In the genomic region with DNA sequence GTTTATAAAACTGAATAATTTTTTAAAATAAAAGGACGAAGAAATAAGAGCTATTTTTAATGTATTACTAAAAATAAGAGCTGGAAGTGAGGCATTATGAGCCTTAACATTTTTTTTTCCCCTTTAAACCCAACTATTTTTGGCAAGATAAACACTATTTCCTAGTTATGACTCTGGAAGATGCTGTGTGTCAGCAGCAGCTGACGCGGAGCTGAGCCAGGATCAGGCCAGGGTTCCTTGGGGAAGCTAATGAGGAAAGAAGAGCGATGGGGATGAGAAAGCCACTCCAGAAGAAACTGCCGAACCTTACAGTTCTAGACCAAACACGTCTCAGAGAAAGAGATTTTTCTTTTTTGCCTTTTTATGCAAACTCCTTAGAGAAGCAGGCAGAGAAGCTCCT, we compare ENCODE assay signal across 17 cellular contexts.
DNase-seq lines count a peak whose midpoint lies in the region; ATAC-seq, FAIRE-seq and TF ChIP-seq lines count a peak whose summit lies in the region.
"Had no signal": no experiment of that assay in that cellular context is flagged by ENCODE, and none has a peak within 500 bp of the region (broad histone marks: within the 10 kb centered on the region; RNA-seq: fewer than 3 reads in every experiment).

No MANE protein-coding gene starts in this region.

- peaks cover 3 to 59% (median 50%) of the 10 kb centered on the region in 4 donors for H3K4me1 ChIP-seq in liver (ENCODE audit: control insufficient read depth in 4 of 4, insufficient read depth in 4 of 4, low read length in 3 of 4)
- H3K4me1 ChIP-seq in small intestine (ENCODE audit: control insufficient read depth in 2 of 2, insufficient read depth in 1 of 2, low read depth in 1 of 2, low read length in 1 of 2): peaks cover 0 to 2% of the 10 kb centered on the region in 2 donors

- no peaks in the 10 kb centered on the region for H3K36me3 ChIP-seq in liver (ENCODE audit: control insufficient read depth in 4 of 4, insufficient read depth in 3 of 4, low read depth in 1 of 4, low read length in 3 of 4)
- H3K36me3 ChIP-seq in small intestine (ENCODE audit: control insufficient read depth in 2 of 2, insufficient read depth in 2 of 2, low read length in 2 of 2): peaks cover 0 to 2% of the 10 kb centered on the region in 2 donors

- TF ChIP-seq RAD21 in liver (IDR thresholded peaks at IDR 0.05): no peak

- TF ChIP-seq CTCF in liver (IDR thresholded peaks at IDR 0.05; ENCODE audit: low read depth, low read length, missing input control): no peak

- WGBS in liver: 76% methylated on average over 6 of the region's 6 CpGs
- WGBS in small intestine, 3 donors: 70 to 93% (median 85%) methylated on average over 6 of the region's 6 CpGs

- H3K27me3 ChIP-seq in liver (ENCODE audit: control insufficient read depth in 4 of 4, insufficient read depth in 4 of 4, low read length in 3 of 4) (no peaks in the 10 kb centered on the region), small intestine (ENCODE audit: control insufficient read depth in 2 of 2, insufficient read depth in 2 of 2, low read length in 2 of 2) (no peaks in the 10 kb centered on the region)

- ATAC-seq in SK-N-SH treated with all-trans-retinoic acid at 6 μM for 48 hours (no peak), HG02938 (IDR thresholded peaks at IDR 0.05; ENCODE audit: unreplicated experiment) (no peak)
- ATAC-seq: A549; activated CD4-positive, CD25-positive, alpha-beta regulatory T cell treated with anti-CD3 and anti-CD28 coated beads, Interleukin-2, amount 50 U/mL, for 24 hours; stimulated activated naive B cell treated with anti-CD40 and anti-IgM and Interleukin-4, amounts not matched to agents 10 μg/mL and 1 μg/mL and 100 μg/mL, for 72 hours had no signal

- DNase-seq in AG20443 (ENCODE audit: low spot score): peak; percentile 28
- DNase-seq in fibroblast of gingiva (ENCODE audit: low read depth): peak; percentile 21
- DNase-seq in small intestine: no peak
- no peak for DNase-seq in iPS-NIHi7 (ENCODE audit: extremely low spot score)
- DNase-seq in KBM-7: no peak
- DNase-seq: CD4-positive, alpha-beta T cell; H7; naive B cell; NCI-H1105; NK-92 treated with Interleukin-12 subunit alpha and Interleukin-12 subunit beta, amount 100 ng/mL, for 24 hours; stimulated activated naive B cell treated with anti-CD40 and anti-IgM and Interleukin-4, amounts not matched to agents 10 μg/mL and 1 μg/mL and 100 μg/mL, for 72 hours; T-helper 2 cell had no signal

- in situ Hi-C loops in KBM-7 (cut with MboI; ENCODE audit: low pct_unique_long_range_greater_than_20kb, low sequenced_read_pairs): no loop called here

- H3K27ac ChIP-seq in liver (ENCODE audit: low read depth in 1 of 2, low read length in 2 of 2) (peak overlapping the region; percentile 36 to 46), small intestine (ENCODE audit: low read depth in 1 of 2, low read length in 1 of 2) (peak overlapping the region; percentile 16 to 24)
- H3K27ac ChIP-seq: A549 had no signal

- no peaks in the 10 kb centered on the region for H3K9me3 ChIP-seq in liver (ENCODE audit: control insufficient read depth in 4 of 4, low read length in 3 of 4)
- no peaks in the 10 kb centered on the region for H3K9me3 ChIP-seq in small intestine (ENCODE audit: control insufficient read depth, low read depth)
- H3K9me3 ChIP-seq: A549 had no signal

- H3K9ac ChIP-seq in liver (ENCODE audit: low read depth in 1 of 2, low read length in 2 of 2): peak overlapping the region in 1 of 2 donors; percentile 19

- no peak overlapping the region for H3K4me3 ChIP-seq in liver (ENCODE audit: low read depth in 1 of 3, low read length in 3 of 3)
- H3K4me3 ChIP-seq in small intestine (ENCODE audit: low read depth in 1 of 2, low read length in 2 of 2): no peak overlapping the region
- H3K4me3 ChIP-seq: A549 had no signal

- no peak for FAIRE-seq in small intestine (lab: Jason Lieb, UNC)
- FAIRE-seq: A549 had no signal

TF ChIP-seq in liver, 16 proteins besides CTCF, POLR2A, EP300 and RAD21:
- TF ChIP-seq HNF4G (IDR thresholded peaks at IDR 0.05) (no peak), HNF4A (conservative IDR thresholded peaks at IDR 0.05) (no peak), MAX (IDR thresholded peaks at IDR 0.05) (no peak)
- TF ChIP-seq, protein P1, sequence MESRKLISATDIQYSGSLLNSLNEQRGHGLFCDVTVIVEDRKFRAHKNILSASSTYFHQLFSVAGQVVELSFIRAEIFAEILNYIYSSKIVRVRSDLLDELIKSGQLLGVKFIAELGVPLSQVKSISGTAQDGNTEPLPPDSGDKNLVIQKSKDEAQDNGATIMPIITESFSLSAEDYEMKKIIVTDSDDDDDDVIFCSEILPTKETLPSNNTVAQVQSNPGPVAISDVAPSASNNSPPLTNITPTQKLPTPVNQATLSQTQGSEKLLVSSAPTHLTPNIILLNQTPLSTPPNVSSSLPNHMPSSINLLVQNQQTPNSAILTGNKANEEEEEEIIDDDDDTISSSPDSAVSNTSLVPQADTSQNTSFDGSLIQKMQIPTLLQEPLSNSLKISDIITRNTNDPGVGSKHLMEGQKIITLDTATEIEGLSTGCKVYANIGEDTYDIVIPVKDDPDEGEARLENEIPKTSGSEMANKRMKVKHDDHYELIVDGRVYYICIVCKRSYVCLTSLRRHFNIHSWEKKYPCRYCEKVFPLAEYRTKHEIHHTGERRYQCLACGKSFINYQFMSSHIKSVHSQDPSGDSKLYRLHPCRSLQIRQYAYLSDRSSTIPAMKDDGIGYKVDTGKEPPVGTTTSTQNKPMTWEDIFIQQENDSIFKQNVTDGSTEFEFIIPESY (IDR thresholded peaks at IDR 0.05): no peak

TF ChIP-seq in SK-N-SH treated with all-trans-retinoic acid at 6 μM for 48 hours, 23 proteins besides CTCF, POLR2A, EP300 and RAD21:
- TF ChIP-seq, protein P2, sequence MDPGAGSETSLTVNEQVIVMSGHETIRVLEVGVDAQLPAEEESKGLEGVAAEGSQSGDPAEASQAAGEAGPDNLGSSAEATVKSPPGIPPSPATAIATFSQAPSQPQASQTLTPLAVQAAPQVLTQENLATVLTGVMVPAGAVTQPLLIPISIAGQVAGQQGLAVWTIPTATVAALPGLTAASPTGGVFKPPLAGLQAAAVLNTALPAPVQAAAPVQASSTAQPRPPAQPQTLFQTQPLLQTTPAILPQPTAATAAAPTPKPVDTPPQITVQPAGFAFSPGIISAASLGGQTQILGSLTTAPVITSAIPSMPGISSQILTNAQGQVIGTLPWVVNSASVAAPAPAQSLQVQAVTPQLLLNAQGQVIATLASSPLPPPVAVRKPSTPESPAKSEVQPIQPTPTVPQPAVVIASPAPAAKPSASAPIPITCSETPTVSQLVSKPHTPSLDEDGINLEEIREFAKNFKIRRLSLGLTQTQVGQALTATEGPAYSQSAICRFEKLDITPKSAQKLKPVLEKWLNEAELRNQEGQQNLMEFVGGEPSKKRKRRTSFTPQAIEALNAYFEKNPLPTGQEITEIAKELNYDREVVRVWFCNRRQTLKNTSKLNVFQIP (CRISPR knock-in tag; IDR thresholded peaks at IDR 0.05; ENCODE audit: borderline replicate concordance, low read depth): no peak
- TF ChIP-seq SNAI2 (CRISPR knock-in tag; IDR thresholded peaks at IDR 0.05) (no peak), TCF4 (CRISPR knock-in tag; IDR thresholded peaks at IDR 0.05; ENCODE audit: borderline replicate concordance) (no peak), ISL1 (CRISPR knock-in tag; IDR thresholded peaks at IDR 0.05) (no peak), ZNF8 (CRISPR knock-in tag; IDR thresholded peaks at IDR 0.05) (no peak)

Comparison
In these comparisons a context has a peak if more than half of its experiments do, and no peak if none do; other contexts are left out.
1. DNase-seq: peak in AG20443 (single experiment) and fibroblast of gingiva (single experiment); none in small intestine (single experiment), iPS-NIHi7 (single experiment) and KBM-7 (single experiment).